In genomic region chr7:47460251-47460989, GRCh38 we compare ENCODE assay signal across 14 cellular contexts.
A peak's percentile ranks its signal among the peaks of the same experiment; 100 is the strongest.
DNase-seq lines count a peak whose midpoint lies in the region; TF ChIP-seq lines count a peak whose summit lies in the region.
"Had no signal": no experiment of that assay in that cellular context is flagged by ENCODE, and none has a peak within 500 bp of the region (broad histone marks: within the 10 kb centered on the region; RNA-seq: fewer than 3 reads in every experiment).

No MANE protein-coding gene starts in this region.

- H3K27ac ChIP-seq in HEK293 (ENCODE audit: extremely low read depth, low read depth, low read length) (no peak overlapping the region), neuronal stem cell (replicated peaks; ENCODE audit: low read length) (no peak overlapping the region), MM.1S (ENCODE audit: low read length) (no peak overlapping the region)
- H3K27ac ChIP-seq: esophagus squamous epithelium, VCaP had no signal

- H3F3A ChIP-seq in MM.1S (ENCODE audit: insufficient read depth, low read length): no peaks in the 10 kb centered on the region

- H3K79me1 ChIP-seq in neuronal stem cell (ENCODE audit: low read depth, low read length): peaks cover 3% of the 10 kb centered on the region

- H3K18ac ChIP-seq in neuronal stem cell (ENCODE audit: low read length): peak overlapping the region; percentile 53

- no peak overlapping the region for H2BK12ac ChIP-seq in neuronal stem cell (ENCODE audit: low read length)

- H3K9ac ChIP-seq in neuronal stem cell (ENCODE audit: low read depth, low read length, poor library complexity) (no peak overlapping the region), MM.1S (ENCODE audit: low read length) (no peak overlapping the region)

- H3K4me1 ChIP-seq in HEK293 (ENCODE audit: control insufficient read depth, insufficient read depth, low read length) (no peaks in the 10 kb centered on the region), neuronal stem cell (ENCODE audit: control insufficient read depth in 2 of 2, insufficient read depth in 1 of 2, low read depth in 1 of 2, low read length in 2 of 2) (peaks cover 0 to 21% of the 10 kb centered on the region in 2 donors), MM.1S (ENCODE audit: low read length) (no peaks in the 10 kb centered on the region)

- H2AK5ac ChIP-seq in neuronal stem cell (ENCODE audit: low read depth, low read length): no peak overlapping the region

- POLR2A ChIA-PET in HEK293 (lab: Yijun Ruan, JAX): interaction anchor here (0.5 kb wide), 1 partner anchor 64 kb away, joined by 3 read pairs; no protein-coding TSS in a partner anchor

- H3K36me3 ChIP-seq in HEK293 (ENCODE audit: control insufficient read depth in 2 of 2, insufficient read depth in 1 of 2, low read length in 2 of 2) (no peaks in the 10 kb centered on the region), neuronal stem cell (replicated peaks in 1 of 2; ENCODE audit: control insufficient read depth in 2 of 2, insufficient read depth in 2 of 2, low read length in 2 of 2) (no peaks in the 10 kb centered on the region), MM.1S (replicated peaks; ENCODE audit: insufficient read depth, low read length) (peaks cover 5% of the 10 kb centered on the region; the same call in 1 of the 2 replicates)
- H3K36me3 ChIP-seq: esophagus squamous epithelium had no signal

- H3K4me1 Mint-ChIP-seq in osteocyte (ENCODE audit: unreplicated experiment): peaks cover 33% of the 10 kb centered on the region
- H3K4me1 Mint-ChIP-seq: activated naive CD8-positive, alpha-beta T cell treated with anti-CD3 and anti-CD28 coated beads for 36 hours; stimulated activated naive CD8-positive, alpha-beta T cell treated with anti-CD3 and anti-CD28 coated beads, Interleukin-15, amount 100 ng/mL, for 72 hours had no signal

- TF ChIP-seq CTCF in HEK293 (tag by site-specific recombination; IDR thresholded peaks at IDR 0.05): no peak
- TF ChIP-seq CTCF in MM.1S (IDR thresholded peaks at IDR 0.05; ENCODE audit: low read length): no peak
- no peak for TF ChIP-seq CTCF in osteocyte (IDR thresholded peaks at IDR 0.05)

- H2BK5ac ChIP-seq in neuronal stem cell (ENCODE audit: low read length): no peak overlapping the region

- H2BK15ac ChIP-seq in neuronal stem cell (ENCODE audit: low read length): no peak overlapping the region

- H3K14ac ChIP-seq in neuronal stem cell (ENCODE audit: low read length): no peak overlapping the region

- H2AFZ ChIP-seq in neuronal stem cell (ENCODE audit: low read length) (no peak overlapping the region), MM.1S (ENCODE audit: low read length) (no peak overlapping the region)

- no peaks in the 10 kb centered on the region for H3K27me3 Mint-ChIP-seq in osteocyte (ENCODE audit: unreplicated experiment)
- H3K27me3 Mint-ChIP-seq: activated naive CD8-positive, alpha-beta T cell treated with anti-CD3 and anti-CD28 coated beads for 36 hours; stimulated activated naive CD8-positive, alpha-beta T cell treated with anti-CD3 and anti-CD28 coated beads, Interleukin-15, amount 100 ng/mL, for 72 hours had no signal

- peaks cover 99% of the 10 kb centered on the region for H3K79me2 ChIP-seq in MM.1S (ENCODE audit: low read length)

- no peak overlapping the region for H3K23ac ChIP-seq in neuronal stem cell (ENCODE audit: low read depth, low read length, poor library complexity)

- no CpG with 5 or more reads among the region's 11 CpGs for WGBS in neuronal stem cell (ENCODE audit: extremely low coverage in 2 of 2, insufficient read length in 2 of 2, insufficient replicate concordance in 1 of 2), 2 donors

- H4K91ac ChIP-seq in neuronal stem cell (ENCODE audit: low read depth, low read length, poor library complexity): no peak overlapping the region

- H3K4me3 Mint-ChIP-seq in osteocyte (ENCODE audit: unreplicated experiment): no peak overlapping the region
- H3K4me3 Mint-ChIP-seq: activated naive CD8-positive, alpha-beta T cell treated with anti-CD3 and anti-CD28 coated beads for 36 hours; stimulated activated naive CD8-positive, alpha-beta T cell treated with anti-CD3 and anti-CD28 coated beads, Interleukin-15, amount 100 ng/mL, for 72 hours had no signal

- no peak overlapping the region for H3K4me3 ChIP-seq in HEK293 (ENCODE audit: low read depth, low read length)
- H3K4me3 ChIP-seq in neuronal stem cell (ENCODE audit: low read length in 2 of 2): no peak overlapping the region
- H3K4me3 ChIP-seq in MM.1S (ENCODE audit: low read length): no peak overlapping the region
- H3K4me3 ChIP-seq: esophagus squamous epithelium had no signal

- H3K4ac ChIP-seq in neuronal stem cell (ENCODE audit: low read length): no peak overlapping the region

- no peak overlapping the region for H4K8ac ChIP-seq in neuronal stem cell (ENCODE audit: low read depth, low read length)

- H3K9me3 ChIP-seq in HEK293 (ENCODE audit: control insufficient read depth, insufficient read depth, low read depth, low read length) (no peaks in the 10 kb centered on the region), neuronal stem cell (replicated peaks in 1 of 2; ENCODE audit: control insufficient read depth in 2 of 2, insufficient read depth in 1 of 2, low read depth in 1 of 2, low read length in 2 of 2) (peaks cover 0 to 2% of the 10 kb centered on the region in 2 donors), MM.1S (replicated peaks; ENCODE audit: insufficient read depth, low read length) (no peaks in the 10 kb centered on the region)
- H3K9me3 ChIP-seq: esophagus squamous epithelium had no signal

- H3K27me3 ChIP-seq in neuronal stem cell (ENCODE audit: control insufficient read depth in 3 of 3, insufficient read depth in 3 of 3, low read depth in 1 of 3, low read length in 3 of 3): no peaks in the 10 kb centered on the region
- H3K27me3 ChIP-seq in MM.1S (replicated peaks; ENCODE audit: insufficient read depth, low read length): no peaks in the 10 kb centered on the region
- H3K27me3 ChIP-seq: esophagus squamous epithelium had no signal

- peaks cover 85% of the 10 kb centered on the region for H4K20me1 ChIP-seq in MM.1S (ENCODE audit: insufficient read depth, low read length)

- DNase-seq in NCI-H2081 treated with DMSO at 0.1 percent for 48 hours (lab: John Stamatoyannopoulos, UW) (peak; percentile 81), SW480 (ENCODE audit: low spot score) (peak; percentile 87), neuronal stem cell (ENCODE audit: low spot score) (no peak), MM.1S (no peak), glomerular visceral epithelial cell (ENCODE audit: extremely low spot score) (no peak), C1 segment of cervical spinal cord (lab: John Stamatoyannopoulos, UW) (no peak), osteocyte (ENCODE audit: extremely low spot score, unreplicated experiment) (no peak)
- DNase-seq: activated naive CD8-positive, alpha-beta T cell treated with anti-CD3 and anti-CD28 coated beads for 36 hours; esophagus squamous epithelium; GDM1; NCI-H226; stimulated activated naive CD8-positive, alpha-beta T cell treated with anti-CD3 and anti-CD28 coated beads, Interleukin-15, amount 100 ng/mL, for 72 hours had no signal

- H3K9me3 Mint-ChIP-seq in osteocyte (ENCODE audit: unreplicated experiment): no peaks in the 10 kb centered on the region
- H3K9me3 Mint-ChIP-seq: activated naive CD8-positive, alpha-beta T cell treated with anti-CD3 and anti-CD28 coated beads for 36 hours; stimulated activated naive CD8-positive, alpha-beta T cell treated with anti-CD3 and anti-CD28 coated beads, Interleukin-15, amount 100 ng/mL, for 72 hours had no signal

- H3K27ac Mint-ChIP-seq in osteocyte (ENCODE audit: unreplicated experiment): no peak overlapping the region
- H3K27ac Mint-ChIP-seq: activated naive CD8-positive, alpha-beta T cell treated with anti-CD3 and anti-CD28 coated beads for 36 hours had no signal

- H3K4me2 ChIP-seq in neuronal stem cell (ENCODE audit: insufficient read depth, low read length, poor library complexity, severe bottlenecking) (no peak overlapping the region), MM.1S (ENCODE audit: low read depth, low read length) (no peak overlapping the region)

- H2BK120ac ChIP-seq in neuronal stem cell (ENCODE audit: low read depth, low read length): no peak overlapping the region

- CTCF ChIA-PET in HEK293 (lab: Yijun Ruan, JAX): no interaction called here

- no peaks in the 10 kb centered on the region for H3K9me2 ChIP-seq in MM.1S (replicated peaks; ENCODE audit: insufficient read depth, low read length)

- peaks cover 8% of the 10 kb centered on the region for H3K36me3 Mint-ChIP-seq in osteocyte (ENCODE audit: unreplicated experiment)
- H3K36me3 Mint-ChIP-seq: activated naive CD8-positive, alpha-beta T cell treated with anti-CD3 and anti-CD28 coated beads for 36 hours had no signal

TF ChIP-seq in HEK293, 187 proteins besides CTCF, POLR2A, EP300 and RAD21:
- TF ChIP-seq ZNF530 (tag by site-specific recombination; IDR thresholded peaks at IDR 0.05; ENCODE audit: low read depth): no peak
- TF ChIP-seq ZNF292 (tag by site-specific recombination; IDR thresholded peaks at IDR 0.05; ENCODE audit: borderline replicate concordance, low read depth): no peak
- TF ChIP-seq ZNF548 (tag by site-specific recombination; IDR thresholded peaks at IDR 0.05): 0 out of 2 replicates have a peak, but pooled peaks have one; percentile 38
- no peak for TF ChIP-seq ZNF623 (tag by site-specific recombination; IDR thresholded peaks at IDR 0.05)

Comparison
In these comparisons a context has a peak if more than half of its experiments do, and no peak if none do; other contexts are left out.
1. DNase-seq: peak in NCI-H2081 treated with DMSO at 0.1 percent for 48 hours (single experiment) and SW480 (single experiment); none in neuronal stem cell (single experiment), MM.1S (single experiment), glomerular visceral epithelial cell (single experiment), C1 segment of cervical spinal cord (0 of 14) and osteocyte (single experiment).